ENCODE assay signal across 31 cellular contexts in genomic region chr3:71813073-71813472, GRCh38. TPM values are rescaled to one million over a fixed set of nuclear protein-coding genes. Genes with fewer than 3 reads are reported as not detected.
"Had no signal": no experiment of that assay in that cellular context is flagged by ENCODE, and none has a peak within 500 bp of the region (broad histone marks: within the 10 kb centered on the region; RNA-seq: fewer than 3 reads in every experiment).

No MANE protein-coding gene starts in this region.

- H3K27me3 Mint-ChIP-seq: activated T-cell treated with anti-CD3 and anti-CD28 coated beads, Interleukin-2, amount 50 U/mL, for 24 hours; brain had no signal

- ATAC-seq: activated naive CD4-positive, alpha-beta T cell treated with anti-CD3 and anti-CD28 coated beads, Interleukin-2, amount 50 U/mL, for 72 hours; activated T-cell treated with anti-CD3 and anti-CD28 coated beads, Interleukin-2, amount 50 U/mL, for 72 hours; esophagus mucosa; foreskin keratinocyte; gastroesophageal sphincter; heart right ventricle had no signal

- H3K36me3 ChIP-seq: ascending aorta, breast epithelium, cardiac muscle cell, colonic mucosa, gastroesophageal sphincter, heart right ventricle had no signal

- H3K9me3 Mint-ChIP-seq: activated CD4-positive, alpha-beta memory T cell treated with anti-CD3 and anti-CD28 coated beads, Interleukin-2, amount 10 ng/mL, durations not matched to agents 7 days and 5 days; activated CD4-positive, alpha-beta T cell treated with anti-CD3 and anti-CD28 coated beads, Interleukin-2, amount 10 ng/mL, durations not matched to agents 7 days and 5 days; activated naive CD4-positive, alpha-beta T cell treated with anti-CD3 and anti-CD28 coated beads, Interleukin-2, amount 10 ng/mL, durations not matched to agents 7 days and 5 days; activated naive CD4-positive, alpha-beta T cell treated with anti-CD3 and anti-CD28 coated beads, Interleukin-2, amount 50 U/mL, for 72 hours; activated naive CD8-positive, alpha-beta T cell treated with anti-CD3 and anti-CD28 coated beads, Interleukin-2, amount 10 ng/mL, durations not matched to agents 7 days and 5 days; activated T-cell treated with anti-CD3 and anti-CD28 coated beads, Interleukin-2, amount 50 U/mL, for 24 hours; activated T-cell treated with anti-CD3 and anti-CD28 coated beads, Interleukin-2, amount 50 U/mL, for 72 hours had no signal

- H3K27me3 ChIP-seq: ascending aorta, breast epithelium, cardiac muscle cell, colonic mucosa, gastroesophageal sphincter had no signal

- H3K4me1 ChIP-seq: ascending aorta, breast epithelium, colonic mucosa, foreskin keratinocyte had no signal

- H3K9me3 ChIP-seq: ascending aorta, breast epithelium, colonic mucosa, gastroesophageal sphincter, heart right ventricle had no signal

- H3K4me3 ChIP-seq: ascending aorta, breast epithelium, cardiac muscle cell, colonic mucosa, gastroesophageal sphincter, heart right ventricle had no signal

- H3K27ac ChIP-seq: ascending aorta, breast epithelium, cardiac muscle cell, colonic mucosa, foreskin keratinocyte, gastroesophageal sphincter had no signal

- H3K36me3 Mint-ChIP-seq: activated naive CD4-positive, alpha-beta T cell treated with anti-CD3 and anti-CD28 coated beads, Interleukin-2, amount 10 ng/mL, durations not matched to agents 7 days and 5 days; activated naive CD4-positive, alpha-beta T cell treated with anti-CD3 and anti-CD28 coated beads, Interleukin-2, amount 50 U/mL, for 72 hours; activated naive CD8-positive, alpha-beta T cell treated with anti-CD3 and anti-CD28 coated beads, Interleukin-2, amount 10 ng/mL, durations not matched to agents 7 days and 5 days; brain had no signal

- H3K4me3 Mint-ChIP-seq: activated CD4-positive, alpha-beta memory T cell treated with anti-CD3 and anti-CD28 coated beads, Interleukin-2, amount 10 ng/mL, durations not matched to agents 7 days and 5 days; activated CD4-positive, alpha-beta T cell treated with anti-CD3 and anti-CD28 coated beads, Interleukin-2, amount 10 ng/mL, durations not matched to agents 7 days and 5 days; activated naive CD4-positive, alpha-beta T cell treated with anti-CD3 and anti-CD28 coated beads, Interleukin-2, amount 10 ng/mL, durations not matched to agents 7 days and 5 days; activated naive CD8-positive, alpha-beta T cell treated with anti-CD3 and anti-CD28 coated beads, Interleukin-2, amount 10 ng/mL, durations not matched to agents 7 days and 5 days; activated T-cell treated with anti-CD3 and anti-CD28 coated beads, Interleukin-2, amount 50 U/mL, for 24 hours; activated T-cell treated with anti-CD3 and anti-CD28 coated beads, Interleukin-2, amount 50 U/mL, for 72 hours; brain had no signal

- H3K4me1 Mint-ChIP-seq: activated CD4-positive, alpha-beta memory T cell treated with anti-CD3 and anti-CD28 coated beads, Interleukin-2, amount 10 ng/mL, durations not matched to agents 7 days and 5 days; activated CD4-positive, alpha-beta T cell treated with anti-CD3 and anti-CD28 coated beads, Interleukin-2, amount 10 ng/mL, durations not matched to agents 7 days and 5 days; activated naive CD4-positive, alpha-beta T cell treated with anti-CD3 and anti-CD28 coated beads, Interleukin-2, amount 10 ng/mL, durations not matched to agents 7 days and 5 days; activated naive CD8-positive, alpha-beta T cell treated with anti-CD3 and anti-CD28 coated beads, Interleukin-2, amount 10 ng/mL, durations not matched to agents 7 days and 5 days had no signal

- DNase-seq: activated CD4-positive, alpha-beta memory T cell treated with anti-CD3 and anti-CD28 coated beads, Interleukin-2, amount 10 ng/mL, durations not matched to agents 7 days and 5 days; activated CD4-positive, alpha-beta T cell treated with anti-CD3 and anti-CD28 coated beads for 1 hour; activated CD4-positive, alpha-beta T cell treated with anti-CD3 and anti-CD28 coated beads for 4 hours; activated CD4-positive, alpha-beta T cell treated with anti-CD3 and anti-CD28 coated beads, Interleukin-2, amount 10 ng/mL, durations not matched to agents 7 days and 5 days; activated CD4-positive, alpha-beta T cell treated with anti-CD3 and anti-CD28 coated beads, Interleukin-2, amount 50 U/mL, for 4 hours; activated CD8-positive, alpha-beta memory T cell treated with anti-CD3 and anti-CD28 coated beads, Interleukin-2, amount 50 U/mL, for 48 hours; activated gamma-delta T cell; activated naive CD4-positive, alpha-beta T cell; activated naive CD4-positive, alpha-beta T cell treated with anti-CD3 and anti-CD28 coated beads, Interleukin-2, amount 10 ng/mL, durations not matched to agents 7 days and 5 days; activated naive CD8-positive, alpha-beta T cell treated with anti-CD3 and anti-CD28 coated beads, Interleukin-2, amount 10 ng/mL, durations not matched to agents 7 days and 5 days; activated T-cell treated with anti-CD3 and anti-CD28 coated beads for 4 hours; activated T-cell treated with anti-CD3 and anti-CD28 coated beads, Interleukin-2, amount 50 U/mL, for 24 hours; activated T-cell treated with anti-CD3 and anti-CD28 coated beads, Interleukin-2, amount 50 U/mL, for 72 hours; central memory CD4-positive, alpha-beta T cell; cerebellar nuclear complex; colonic mucosa; effector CD8-positive, alpha-beta T cell; foreskin keratinocyte; heart right ventricle; T-helper 2 cell had no signal

- H3K27ac Mint-ChIP-seq: activated CD4-positive, alpha-beta memory T cell treated with anti-CD3 and anti-CD28 coated beads, Interleukin-2, amount 10 ng/mL, durations not matched to agents 7 days and 5 days; activated CD4-positive, alpha-beta T cell treated with anti-CD3 and anti-CD28 coated beads, Interleukin-2, amount 10 ng/mL, durations not matched to agents 7 days and 5 days; activated naive CD4-positive, alpha-beta T cell treated with anti-CD3 and anti-CD28 coated beads, Interleukin-2, amount 10 ng/mL, durations not matched to agents 7 days and 5 days; activated naive CD4-positive, alpha-beta T cell treated with anti-CD3 and anti-CD28 coated beads, Interleukin-2, amount 50 U/mL, for 72 hours; activated naive CD8-positive, alpha-beta T cell treated with anti-CD3 and anti-CD28 coated beads, Interleukin-2, amount 10 ng/mL, durations not matched to agents 7 days and 5 days; activated T-cell treated with anti-CD3 and anti-CD28 coated beads, Interleukin-2, amount 50 U/mL, for 24 hours; activated T-cell treated with anti-CD3 and anti-CD28 coated beads, Interleukin-2, amount 50 U/mL, for 72 hours; brain had no signal

RNA-seq across cellular contexts. Expression of gene PROK2, which starts 28.1 kb away (rescaled TPM):
- total RNA-seq: activated naive CD4-positive, alpha-beta T cell treated with anti-CD3 and anti-CD28 coated beads, Interleukin-2, amount 50 U/mL, for 72 hours; activated naive CD8-positive, alpha-beta T cell treated with anti-CD3 and anti-CD28 coated beads, Interleukin-2, amount 10 ng/mL, durations not matched to agents 7 days and 5 days; ascending aorta; breast epithelium; cardiac muscle cell; dermis microvascular lymphatic vessel endothelial cell; epithelial cell of proximal tubule; esophagus mucosa; foreskin keratinocyte; glomerular endothelial cell; T-helper 1 cell treated with Interleukin-12 subunit alpha and Interleukin-12 subunit beta and Interleukin-4 antibody, amounts not matched to agents 30 ng/mL and 1 ng/mL, for 36 hours had no signal
- polyA plus RNA-seq: cardiac muscle cell, foreskin keratinocyte had no signal

RNA-seq across cellular contexts. Expression of gene GPR27, which starts 59.4 kb away (rescaled TPM):
- total RNA-seq: dermis microvascular lymphatic vessel endothelial cell, glomerular endothelial cell had no signal
